ENCODE assay signal across 9 cellular contexts in the genomic region with DNA sequence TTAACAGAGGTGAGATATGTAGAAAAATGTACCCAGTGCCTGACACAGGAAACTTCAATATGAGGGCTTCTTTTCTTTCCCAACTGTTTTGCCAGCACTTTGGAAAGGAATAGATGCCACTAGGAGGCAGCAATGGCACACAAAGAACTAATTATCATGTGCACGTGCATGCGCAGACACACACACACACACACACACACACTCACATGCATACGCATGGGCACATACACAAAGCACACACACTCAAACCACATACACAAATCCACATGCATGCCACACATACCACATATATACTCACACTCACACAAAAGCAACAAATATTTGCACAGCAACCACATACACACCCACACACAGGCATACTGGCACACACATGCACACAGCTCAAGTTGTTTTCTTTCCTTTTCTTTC. TPM values are rescaled to one million over a fixed set of nuclear protein-coding genes. Genes with fewer than 3 reads are reported as not detected.
DNase-seq lines count a peak whose midpoint lies in the region; ATAC-seq and TF ChIP-seq lines count a peak whose summit lies in the region.
"Had no signal": no experiment of that assay in that cellular context is flagged by ENCODE, and none has a peak within 500 bp of the region (broad histone marks: within the 10 kb centered on the region; RNA-seq: fewer than 3 reads in every experiment).

No MANE protein-coding gene starts in this region.

- H2AFZ ChIP-seq in trophoblast cell (ENCODE audit: insufficient read depth, low read length, poor library complexity): no peak overlapping the region

- no peak overlapping the region for H3K4me2 ChIP-seq in trophoblast cell (ENCODE audit: low read length)

- peak; percentile 87 for TF ChIP-seq CTCF in A673 (conservative IDR thresholded peaks at IDR 0.05; ENCODE audit: low read depth, low read length)
- peak; percentile 48 for TF ChIP-seq CTCF in GM12865 (IDR thresholded peaks at IDR 0.05; ENCODE audit: insufficient read depth, low read depth, low read length, missing control alignments)

- no peaks in the 10 kb centered on the region for H3K79me2 ChIP-seq in trophoblast cell (ENCODE audit: control insufficient read depth, insufficient read depth, low read length, poor library complexity)

- H3K4me3 ChIP-seq in A673 (ENCODE audit: low read depth, low read length, poor library complexity, severe bottlenecking) (no peak overlapping the region), GM12865 (ENCODE audit: low read depth, low read length) (no peak overlapping the region), trophoblast cell (ENCODE audit: low read depth, low read length) (no peak overlapping the region)

- H4K8ac ChIP-seq in trophoblast cell (ENCODE audit: low read depth, low read length): no peak overlapping the region

- no peaks in the 10 kb centered on the region for H3K4me1 Mint-ChIP-seq in stimulated activated memory B cell treated with anti-CD40 and anti-IgM and Interleukin-4, amounts not matched to agents 10 μg/mL and 1 μg/mL and 100 μg/mL, for 72 hours

- no peaks in the 10 kb centered on the region for H3K27me3 Mint-ChIP-seq in stimulated activated memory B cell treated with anti-CD40 and anti-IgM and Interleukin-4, amounts not matched to agents 10 μg/mL and 1 μg/mL and 100 μg/mL, for 72 hours

- POLR2A ChIA-PET in A673 (lab: Charles Lee; ENCODE audit: low non-redundant PET): no interaction called here

- H3K36me3 Mint-ChIP-seq in stimulated activated memory B cell treated with anti-CD40 and anti-IgM and Interleukin-4, amounts not matched to agents 10 μg/mL and 1 μg/mL and 100 μg/mL, for 72 hours: no peaks in the 10 kb centered on the region

- H3K23ac ChIP-seq in trophoblast cell (ENCODE audit: low read length): no peak overlapping the region

- H3K4me3 Mint-ChIP-seq in stimulated activated memory B cell treated with anti-CD40 and anti-IgM and Interleukin-4, amounts not matched to agents 10 μg/mL and 1 μg/mL and 100 μg/mL, for 72 hours: no peak overlapping the region
- H3K4me3 Mint-ChIP-seq: memory B cell had no signal

- no peaks in the 10 kb centered on the region for H3K79me1 ChIP-seq in trophoblast cell (ENCODE audit: low read length)

- intact Hi-C loops in A673 (cut with micrococcal nuclease; ENCODE audit: unreplicated experiment): loop anchor here (1.0 to 5.0 kb wide), 3 partner anchors 227 to 474 kb away; no protein-coding TSS in a partner anchor

- no peak overlapping the region for H3K27ac ChIP-seq in A673 (ENCODE audit: low read depth, low read length, poor library complexity, severe bottlenecking)
- H3K27ac ChIP-seq in trophoblast cell (ENCODE audit: low read depth, low read length): no peak overlapping the region

- no peak overlapping the region for H4K12ac ChIP-seq in trophoblast cell (ENCODE audit: low read depth, low read length)

- no peak overlapping the region for H2BK120ac ChIP-seq in trophoblast cell (ENCODE audit: insufficient read depth, low read length, poor library complexity)

- H3K4me1 ChIP-seq in A673 (ENCODE audit: insufficient read depth, low read length, poor library complexity, severe bottlenecking) (peaks cover 14% of the 10 kb centered on the region), trophoblast cell (ENCODE audit: control insufficient read depth in 1 of 2, insufficient read depth in 2 of 2, low read length in 2 of 2) (no peaks in the 10 kb centered on the region)

- H3K9ac ChIP-seq in trophoblast cell (ENCODE audit: low read length): no peak overlapping the region

- no peak overlapping the region for H3K14ac ChIP-seq in trophoblast cell (ENCODE audit: low read length)

- no peak overlapping the region for H2BK12ac ChIP-seq in trophoblast cell (ENCODE audit: low read length)

- no CpG with 5 or more reads among the region's 3 CpGs for WGBS in trophoblast cell (ENCODE audit: extremely low coverage, insufficient coverage, insufficient read length)

- DNase-seq in A673 (ENCODE audit: low spot score) (peak; percentile 90), GM12865 (ENCODE audit: low read depth) (peak; percentile 70), NCI-H446 (lab: John Stamatoyannopoulos, UW) (peak; percentile 18 to 46), fibroblast of peridontal ligament (ENCODE audit: extremely low read depth) (peak; percentile 84), trophoblast cell (peak; percentile 5 to 61)
- peak; percentile 46 to 60 for DNase-seq in activated CD4-positive, alpha-beta T cell treated with anti-CD3 and anti-CD28 coated beads, Interleukin-2, amount 50 U/mL, for 48 hours

- no peak overlapping the region for H2BK5ac ChIP-seq in trophoblast cell (ENCODE audit: low read depth, low read length, poor library complexity)

- CTCF ChIA-PET in A673 (lab: Charles Lee): interaction anchor here (1.1 kb wide), 1 partner anchor 473 kb away, joined by 5 read pairs; no protein-coding TSS in a partner anchor

- no peaks in the 10 kb centered on the region for H3K9me3 Mint-ChIP-seq in stimulated activated memory B cell treated with anti-CD40 and anti-IgM and Interleukin-4, amounts not matched to agents 10 μg/mL and 1 μg/mL and 100 μg/mL, for 72 hours
- H3K9me3 Mint-ChIP-seq: memory B cell had no signal

- ATAC-seq in GM21526 (IDR thresholded peaks at IDR 0.05; ENCODE audit: low FRiP score, unreplicated experiment): no peak
- no peak for ATAC-seq in stimulated activated memory B cell treated with anti-CD40 and anti-IgM and Interleukin-4, amounts not matched to agents 10 μg/mL and 1 μg/mL and 100 μg/mL, for 72 hours

- H2AK5ac ChIP-seq in trophoblast cell (ENCODE audit: low read length): no peak overlapping the region

- H4K91ac ChIP-seq in trophoblast cell (ENCODE audit: low read depth, low read length): no peak overlapping the region

- no peak overlapping the region for H3K4ac ChIP-seq in trophoblast cell (ENCODE audit: low read depth, low read length)

- H3K9me3 ChIP-seq in A673 (ENCODE audit: low read depth, low read length, poor library complexity, severe bottlenecking) (no peaks in the 10 kb centered on the region), trophoblast cell (ENCODE audit: insufficient read depth, low read depth, low read length) (peaks cover 2% of the 10 kb centered on the region)

- no peaks in the 10 kb centered on the region for H3K36me3 ChIP-seq in A673 (ENCODE audit: insufficient read depth, low read length, poor library complexity, severe bottlenecking)
- H3K36me3 ChIP-seq in trophoblast cell (ENCODE audit: control insufficient read depth in 1 of 2, insufficient read depth in 2 of 2, low read length in 2 of 2): no peaks in the 10 kb centered on the region

- no TSS peak for BruUV-seq in A673 (replicated peaks; lab: Mats Ljungman, UMichigan)

- no peak overlapping the region for H3K18ac ChIP-seq in trophoblast cell (ENCODE audit: low read length)

- H3K27me3 ChIP-seq in A673 (replicated peaks; ENCODE audit: insufficient read depth, low read depth, low read length, poor library complexity): no peaks in the 10 kb centered on the region
- H3K27me3 ChIP-seq in trophoblast cell (ENCODE audit: insufficient read depth, low read length): no peaks in the 10 kb centered on the region

- H3K27ac Mint-ChIP-seq in stimulated activated memory B cell treated with anti-CD40 and anti-IgM and Interleukin-4, amounts not matched to agents 10 μg/mL and 1 μg/mL and 100 μg/mL, for 72 hours: no peak overlapping the region
- H3K27ac Mint-ChIP-seq: memory B cell had no signal

RNA-seq across cellular contexts. Expression of gene CEP112, which starts 8.8 kb away (rescaled TPM):
- total RNA-seq in A673 (2021): 27.2 and 28.0 TPM in 2 replicates
- 2.0 and 2.7 TPM in 2 replicates for polyA plus RNA-seq in trophoblast cell (2013)

RNA-seq across cellular contexts. Expression of gene APOH, which starts 28.5 kb away (rescaled TPM):
- total RNA-seq in A673 (2021): 0.44 and 1.4 TPM in 2 replicates
- not detected in 2 replicates for polyA plus RNA-seq in trophoblast cell (2013)

Comparison
In these comparisons a context has a peak if more than half of its experiments do, and no peak if none do; other contexts are left out.
1. DNase-seq: peak in every context shown above with its lines; median percentile 90 in A673; 84 in fibroblast of peridontal ligament; 70 in GM12865; 53 in activated CD4-positive, alpha-beta T cell treated with anti-CD3 and anti-CD28 coated beads, Interleukin-2, amount 50 U/mL, for 48 hours; 33 in trophoblast cell; 32 in NCI-H446.